31 cellular contexts compared by ENCODE assay signal in genomic region chr2:152480870-152481269, GRCh38.
"Had no signal": no experiment of that assay in that cellular context is flagged by ENCODE, and none has a peak within 500 bp of the region (broad histone marks: within the 10 kb centered on the region; RNA-seq: fewer than 3 reads in every experiment).

No MANE protein-coding gene starts in this region.

- H3K27ac ChIP-seq: foreskin keratinocyte, heart left ventricle, left ventricle myocardium inferior, pancreas, prostate gland, sigmoid colon, suprapubic skin, tibial artery, WERI-Rb-1 had no signal

- H3K36me3 Mint-ChIP-seq: activated CD4-positive, alpha-beta memory T cell treated with anti-CD3 and anti-CD28 coated beads for 36 hours; naive thymus-derived CD4-positive, alpha-beta T cell; stimulated activated naive B cell treated with anti-CD40 and anti-IgM and Interleukin-4, amounts not matched to agents 10 μg/mL and 1 μg/mL and 100 μg/mL, for 72 hours had no signal

- H3K4me1 ChIP-seq: prostate gland had no signal

- H3K9me3 ChIP-seq: heart left ventricle, left ventricle myocardium inferior, pancreas, prostate gland, sigmoid colon, suprapubic skin, tibial artery had no signal

- H3K4me3 Mint-ChIP-seq: activated CD4-positive, alpha-beta memory T cell treated with anti-CD3 and anti-CD28 coated beads for 36 hours; activated CD4-positive, alpha-beta T cell treated with anti-CD3 and anti-CD28 coated beads, Interleukin-2, amount 10 ng/mL, durations not matched to agents 24 days and 14 days; naive thymus-derived CD4-positive, alpha-beta T cell; neural crest cell; stimulated activated naive B cell treated with anti-CD40 and anti-IgM and Interleukin-4, amounts not matched to agents 10 μg/mL and 1 μg/mL and 100 μg/mL, for 72 hours; T-helper 17 cell had no signal

- DNase-seq: activated CD4-positive, alpha-beta memory T cell treated with anti-CD3 and anti-CD28 coated beads for 36 hours; activated CD4-positive, alpha-beta T cell treated with anti-CD3 and anti-CD28 coated beads, Interleukin-2, amount 10 ng/mL, durations not matched to agents 24 days and 14 days; activated CD8-positive, alpha-beta memory T cell treated with anti-CD3 and anti-CD28 coated beads, Interleukin-2, amount 50 U/mL, for 4 hours; activated gamma-delta T cell; activated naive CD4-positive, alpha-beta T cell treated with anti-CD3 and anti-CD28 coated beads, Interleukin-2, amount 50 U/mL, for 16 hours; activated T-cell treated with anti-CD3 and anti-CD28 coated beads, Interleukin-2, amount 50 U/mL, for 1 hour; amniotic stem cell; caudate nucleus; dermis blood vessel endothelial cell; effector memory CD4-positive, alpha-beta T cell; foreskin keratinocyte; heart left ventricle; kidney glomerular epithelial cell; left ventricle myocardium inferior; naive thymus-derived CD4-positive, alpha-beta T cell; nucleus accumbens; pancreas; retina; sigmoid colon; stimulated activated CD4-positive, alpha-beta T cell treated with anti-CD3 and anti-CD28 coated beads, Interleukin-15, amount 100 ng/mL, for 24 hours; stimulated activated CD4-positive, alpha-beta T cell treated with anti-CD3 and anti-CD28 coated beads, Interleukin-2, amount 100 ng/mL, for 24 hours; stimulated activated naive B cell treated with anti-CD40 and anti-IgM and Interleukin-4, amounts not matched to agents 10 μg/mL and 1 μg/mL and 100 μg/mL, for 72 hours; T-helper 17 cell; T1000; tibial artery; WERI-Rb-1 had no signal

- H3K36me3 ChIP-seq: heart left ventricle, left ventricle myocardium inferior, pancreas, prostate gland, sigmoid colon, suprapubic skin, tibial artery, WERI-Rb-1 had no signal

- H3K4me1 Mint-ChIP-seq: activated CD4-positive, alpha-beta T cell treated with anti-CD3 and anti-CD28 coated beads, Interleukin-2, amount 10 ng/mL, durations not matched to agents 24 days and 14 days; naive thymus-derived CD4-positive, alpha-beta T cell; stimulated activated naive B cell treated with anti-CD40 and anti-IgM and Interleukin-4, amounts not matched to agents 10 μg/mL and 1 μg/mL and 100 μg/mL, for 72 hours; T-helper 17 cell had no signal

- H3K27me3 Mint-ChIP-seq: stimulated activated naive B cell treated with anti-CD40 and anti-IgM and Interleukin-4, amounts not matched to agents 10 μg/mL and 1 μg/mL and 100 μg/mL, for 72 hours had no signal

- H3K27ac Mint-ChIP-seq: activated CD4-positive, alpha-beta memory T cell treated with anti-CD3 and anti-CD28 coated beads for 36 hours; activated CD4-positive, alpha-beta T cell treated with anti-CD3 and anti-CD28 coated beads, Interleukin-2, amount 10 ng/mL, durations not matched to agents 24 days and 14 days; naive thymus-derived CD4-positive, alpha-beta T cell; stimulated activated naive B cell treated with anti-CD40 and anti-IgM and Interleukin-4, amounts not matched to agents 10 μg/mL and 1 μg/mL and 100 μg/mL, for 72 hours; T-helper 17 cell had no signal

- ATAC-seq: activated CD4-positive, CD25-positive, alpha-beta regulatory T cell treated with anti-CD3 and anti-CD28 coated beads, Interleukin-2, amount 50 U/mL, for 24 hours; foreskin keratinocyte; heart left ventricle; naive thymus-derived CD4-positive, alpha-beta T cell; pancreas; stimulated activated naive B cell treated with anti-CD40 and anti-IgM and Interleukin-4, amounts not matched to agents 10 μg/mL and 1 μg/mL and 100 μg/mL, for 72 hours; T-helper 17 cell had no signal

- H3K27me3 ChIP-seq: foreskin keratinocyte, heart left ventricle, pancreas, sigmoid colon, suprapubic skin, tibial artery had no signal

- H3K9me3 Mint-ChIP-seq: activated CD4-positive, alpha-beta memory T cell treated with anti-CD3 and anti-CD28 coated beads for 36 hours; activated CD4-positive, alpha-beta T cell treated with anti-CD3 and anti-CD28 coated beads, Interleukin-2, amount 10 ng/mL, durations not matched to agents 24 days and 14 days; naive thymus-derived CD4-positive, alpha-beta T cell; neural crest cell; stimulated activated naive B cell treated with anti-CD40 and anti-IgM and Interleukin-4, amounts not matched to agents 10 μg/mL and 1 μg/mL and 100 μg/mL, for 72 hours had no signal

- H3K4me3 ChIP-seq: heart left ventricle, left ventricle myocardium inferior, lung, pancreas, prostate gland, sigmoid colon, suprapubic skin, tibial artery had no signal
